Comparison of ENCODE assay signal across 30 cellular contexts in the genomic region with DNA sequence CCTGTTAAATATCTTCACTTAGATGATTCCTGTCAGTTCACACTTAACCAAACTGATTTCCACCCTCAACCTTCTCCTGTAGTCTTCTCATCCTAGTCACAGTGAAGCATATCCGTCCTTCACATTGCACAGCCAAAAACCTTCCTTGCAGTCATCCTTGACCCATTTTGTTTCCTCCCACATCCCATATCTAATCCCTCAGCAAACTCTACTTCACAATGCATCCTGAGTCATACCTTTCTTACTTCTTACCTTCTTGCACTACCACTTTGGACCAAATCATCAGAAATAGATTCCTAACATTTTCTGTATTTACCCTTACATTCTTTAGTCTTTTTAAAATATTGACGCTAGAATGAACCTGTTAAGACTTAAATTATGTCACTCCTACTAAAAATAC.
"Had no signal": no experiment of that assay in that cellular context is flagged by ENCODE, and none has a peak within 500 bp of the region (broad histone marks: within the 10 kb centered on the region; RNA-seq: fewer than 3 reads in every experiment).

No MANE protein-coding gene starts in this region.

- H3K27ac Mint-ChIP-seq: activated CD4-positive, alpha-beta memory T cell treated with anti-CD3 and anti-CD28 coated beads, Interleukin-2, amount 10 ng/mL, durations not matched to agents 7 days and 5 days; activated CD4-positive, alpha-beta T cell treated with anti-CD3 and anti-CD28 coated beads, Interleukin-2, amount 10 ng/mL, durations not matched to agents 7 days and 5 days; activated T-cell treated with anti-CD3 and anti-CD28 coated beads, Interleukin-2, amount 50 U/mL, for 24 hours; brain; dendritic cell treated with granulocyte-macrophage colony-stimulating factor and Interleukin-4, amounts not matched to agents 40 ng/mL and 50 ng/mL, for 4 days; endodermal cell; stimulated activated memory B cell treated with anti-CD40 and anti-IgM and Interleukin-4, amounts not matched to agents 10 μg/mL and 1 μg/mL and 100 μg/mL, for 72 hours; T-helper 1 cell treated with Interleukin-12 subunit alpha and Interleukin-12 subunit beta and Interleukin-4 antibody, amounts not matched to agents 30 μg/mL and 1 μg/mL, for 36 hours had no signal

- H3K27ac ChIP-seq: ascending aorta, gastrocnemius medialis, pancreas, prostate gland, thyroid gland, upper lobe of right lung had no signal

- H3K9me3 Mint-ChIP-seq: activated CD4-positive, alpha-beta memory T cell treated with anti-CD3 and anti-CD28 coated beads, Interleukin-2, amount 10 ng/mL, durations not matched to agents 7 days and 5 days; activated T-cell treated with anti-CD3 and anti-CD28 coated beads, Interleukin-2, amount 50 U/mL, for 24 hours; brain; dendritic cell treated with granulocyte-macrophage colony-stimulating factor and Interleukin-4, amounts not matched to agents 40 ng/mL and 50 ng/mL, for 4 days; endodermal cell; neural crest cell; stimulated activated memory B cell treated with anti-CD40 and anti-IgM and Interleukin-4, amounts not matched to agents 10 μg/mL and 1 μg/mL and 100 μg/mL, for 72 hours; stimulated activated naive CD8-positive, alpha-beta T cell treated with anti-CD3 and anti-CD28 coated beads, Interleukin-15, amount 100 ng/mL, for 72 hours; T-helper 1 cell treated with Interleukin-12 subunit alpha and Interleukin-12 subunit beta and Interleukin-4 antibody, amounts not matched to agents 30 μg/mL and 1 μg/mL, for 36 hours had no signal

- ATAC-seq: gastrocnemius medialis; left cardiac atrium; left ventricle myocardium superior; pancreas; stimulated activated memory B cell treated with anti-CD40 and anti-IgM and Interleukin-4, amounts not matched to agents 10 μg/mL and 1 μg/mL and 100 μg/mL, for 72 hours; stimulated activated naive CD8-positive, alpha-beta T cell treated with anti-CD3 and anti-CD28 coated beads, Interleukin-15, amount 100 ng/mL, for 72 hours; upper lobe of right lung had no signal

- H3K4me1 Mint-ChIP-seq: neural crest cell had no signal

- H3K4me3 Mint-ChIP-seq: activated CD4-positive, alpha-beta memory T cell treated with anti-CD3 and anti-CD28 coated beads, Interleukin-2, amount 10 ng/mL, durations not matched to agents 7 days and 5 days; activated CD4-positive, alpha-beta T cell treated with anti-CD3 and anti-CD28 coated beads, Interleukin-2, amount 10 ng/mL, durations not matched to agents 7 days and 5 days; activated T-cell treated with anti-CD3 and anti-CD28 coated beads, Interleukin-2, amount 50 U/mL, for 24 hours; brain; dendritic cell treated with granulocyte-macrophage colony-stimulating factor and Interleukin-4, amounts not matched to agents 40 ng/mL and 50 ng/mL, for 4 days; endodermal cell; neural crest cell; stimulated activated memory B cell treated with anti-CD40 and anti-IgM and Interleukin-4, amounts not matched to agents 10 μg/mL and 1 μg/mL and 100 μg/mL, for 72 hours; stimulated activated naive CD8-positive, alpha-beta T cell treated with anti-CD3 and anti-CD28 coated beads, Interleukin-15, amount 100 ng/mL, for 72 hours; T-helper 1 cell treated with Interleukin-12 subunit alpha and Interleukin-12 subunit beta and Interleukin-4 antibody, amounts not matched to agents 30 μg/mL and 1 μg/mL, for 36 hours had no signal

- H3K27me3 ChIP-seq: ascending aorta, gastrocnemius medialis, pancreas, thyroid gland, upper lobe of right lung had no signal

- H3K27me3 Mint-ChIP-seq: activated CD4-positive, alpha-beta memory T cell treated with anti-CD3 and anti-CD28 coated beads, Interleukin-2, amount 10 ng/mL, durations not matched to agents 7 days and 5 days; activated CD4-positive, alpha-beta T cell treated with anti-CD3 and anti-CD28 coated beads, Interleukin-2, amount 10 ng/mL, durations not matched to agents 7 days and 5 days; activated T-cell treated with anti-CD3 and anti-CD28 coated beads, Interleukin-2, amount 50 U/mL, for 24 hours; brain; dendritic cell treated with granulocyte-macrophage colony-stimulating factor and Interleukin-4, amounts not matched to agents 40 ng/mL and 50 ng/mL, for 4 days; stimulated activated memory B cell treated with anti-CD40 and anti-IgM and Interleukin-4, amounts not matched to agents 10 μg/mL and 1 μg/mL and 100 μg/mL, for 72 hours; stimulated activated naive CD8-positive, alpha-beta T cell treated with anti-CD3 and anti-CD28 coated beads, Interleukin-15, amount 100 ng/mL, for 72 hours had no signal

- DNase-seq: activated CD4-positive, alpha-beta memory T cell treated with anti-CD3 and anti-CD28 coated beads, Interleukin-2, amount 10 ng/mL, durations not matched to agents 7 days and 5 days; activated CD4-positive, alpha-beta T cell treated with anti-CD3 and anti-CD28 coated beads for 1 hour; activated CD4-positive, alpha-beta T cell treated with anti-CD3 and anti-CD28 coated beads, Interleukin-2, amount 10 ng/mL, durations not matched to agents 7 days and 5 days; activated CD8-positive, alpha-beta memory T cell treated with anti-CD3 and anti-CD28 coated beads, Interleukin-2, amount 50 U/mL, for 48 hours; activated gamma-delta T cell; activated naive CD4-positive, alpha-beta T cell treated with anti-CD3 and anti-CD28 coated beads, Interleukin-2, amount 50 U/mL, for 16 hours; activated T-cell treated with anti-CD3 and anti-CD28 coated beads, Interleukin-2, amount 50 U/mL, for 24 hours; endodermal cell; gastrocnemius medialis; glutamatergic neuron; islet precursor cell; left cardiac atrium; left ventricle myocardium superior; nucleus accumbens; pancreas; stimulated activated CD4-positive, alpha-beta T cell treated with anti-CD3 and anti-CD28 coated beads, Interleukin-1b, Interleukin-23, amount 100 ng/mL, for 48 hours; stimulated activated CD4-positive, alpha-beta T cell treated with anti-CD3 and anti-CD28 coated beads, Interleukin-4, amount 100 ng/mL, for 4 hours; stimulated activated CD8-positive, alpha-beta memory T cell treated with anti-CD3 and anti-CD28 coated beads, Interleukin-4, amount 100 ng/mL, for 48 hours; stimulated activated naive CD8-positive, alpha-beta T cell treated with anti-CD3 and anti-CD28 coated beads, Interleukin-15, amount 100 ng/mL, for 72 hours; T1000; thyroid gland; upper lobe of right lung had no signal

- H3K4me3 ChIP-seq: ascending aorta, gastrocnemius medialis, pancreas, prostate gland, smooth muscle cell, thyroid gland, upper lobe of right lung had no signal

- H3K4me1 ChIP-seq: gastrocnemius medialis, pancreas, prostate gland, thyroid gland, upper lobe of right lung had no signal

- H3K36me3 ChIP-seq: ascending aorta, gastrocnemius medialis, prostate gland had no signal

- H3K9me3 ChIP-seq: ascending aorta, gastrocnemius medialis, pancreas, prostate gland, thyroid gland, upper lobe of right lung had no signal
